ENCODE assay signal across 6 cellular contexts in the genomic region with DNA sequence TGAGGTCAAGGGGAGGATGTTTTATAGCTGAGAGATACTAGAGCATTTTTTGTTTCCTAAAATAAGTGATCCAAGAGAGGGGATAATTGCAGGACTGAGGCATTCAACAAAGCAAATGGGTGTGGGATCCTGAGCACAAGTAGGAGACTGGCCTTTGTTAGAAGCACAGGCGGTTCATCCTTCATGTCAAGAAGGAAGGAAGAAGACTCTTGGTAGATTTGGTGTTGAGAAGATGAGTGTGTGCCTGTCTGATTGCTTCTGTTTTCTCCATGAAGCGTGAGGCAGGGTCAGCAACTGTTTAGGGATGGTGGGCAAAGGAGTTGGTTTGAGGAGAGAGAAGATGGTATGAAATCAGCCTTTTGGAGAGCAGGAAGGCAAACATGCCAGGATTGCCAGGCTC. TPM values are rescaled to one million over a fixed set of nuclear protein-coding genes. Genes with fewer than 3 reads are reported as not detected.
"Had no signal": no experiment of that assay in that cellular context is flagged by ENCODE, and none has a peak within 500 bp of the region (broad histone marks: within the 10 kb centered on the region; RNA-seq: fewer than 3 reads in every experiment).

No MANE protein-coding gene starts in this region.

- H2AFZ ChIP-seq: GM23248 had no signal

- H3K9me3 ChIP-seq: HAP-1 had no signal

- H3K4me3 ChIP-seq: GM23248, HAP-1 had no signal

- DNase-seq: GM23248, GOT3, H7 had no signal

- ATAC-seq: HCT116 had no signal

- H3K4me1 ChIP-seq: HAP-1 had no signal

- FAIRE-seq: HTR-8/SVneo had no signal

- H3K9ac ChIP-seq: GM23248 had no signal

- H3K27ac ChIP-seq: GM23248 had no signal

RNA-seq across cellular contexts. Expression of a gene that starts 40.5 kb away (rescaled TPM):
- total RNA-seq: GM23248, H7 had no signal
